ENCODE assay signal across 8 cellular contexts in genomic region chr1:26530898-26531598, GRCh38. TPM values are rescaled to one million over a fixed set of nuclear protein-coding genes. Genes with fewer than 3 reads are reported as not detected.
DNase-seq lines count a peak whose midpoint lies in the region; ATAC-seq and TF ChIP-seq lines count a peak whose summit lies in the region.

No MANE protein-coding gene starts in this region.

- ATAC-seq in GM18511 (IDR thresholded peaks at IDR 0.05; ENCODE audit: unreplicated experiment), result no peak

- TF ChIP-seq POLR2A in ovary (IDR thresholded peaks at IDR 0.05), result no peak

- intact Hi-C loops in ovary (cut with DNase I), result no loop called here

- TF ChIP-seq CTCF in HL-60 (IDR thresholded peaks at IDR 0.05; ENCODE audit: insufficient read depth, low read length), result peak; percentile 20
- TF ChIP-seq CTCF in choroid plexus epithelial cell (conservative IDR thresholded peaks at IDR 0.05; ENCODE audit: low read depth, low read length), result peak; percentile 30
- TF ChIP-seq CTCF in ovary (IDR thresholded peaks at IDR 0.05), result no peak

- no peak for TF ChIP-seq EP300 in ovary (IDR thresholded peaks at IDR 0.05)

- H3K27me3 ChIP-seq in HL-60 (ENCODE audit: insufficient read depth, poor library complexity, severe bottlenecking), result no peaks in the 10 kb centered on the region
- H3K27me3 ChIP-seq in NT2/D1 (ENCODE audit: insufficient read depth, insufficient read length), result no peaks in the 10 kb centered on the region
- no peaks in the 10 kb centered on the region for H3K27me3 ChIP-seq in mucosa of rectum (ENCODE audit: control insufficient read depth in 2 of 2, insufficient read depth in 2 of 2, low read length in 2 of 2)
- no peaks in the 10 kb centered on the region for H3K27me3 ChIP-seq in ovary

- H3K9me3 ChIP-seq in NT2/D1 (ENCODE audit: insufficient read depth, low read length) (no peaks in the 10 kb centered on the region), mucosa of rectum (ENCODE audit: control insufficient read depth in 2 of 2, low read length in 2 of 2) (no peaks in the 10 kb centered on the region), ovary (no peaks in the 10 kb centered on the region)

- H3K36me3 ChIP-seq in NT2/D1 (ENCODE audit: insufficient read depth, insufficient read length, low read length), result peaks cover 20% of the 10 kb centered on the region
- no peaks in the 10 kb centered on the region for H3K36me3 ChIP-seq in mucosa of rectum (ENCODE audit: control insufficient read depth in 2 of 2, insufficient read depth in 2 of 2, low read length in 2 of 2)
- H3K36me3 ChIP-seq in ovary, result no peaks in the 10 kb centered on the region

- WGBS in ovary, 3 donors, result 71 to 77% (median 74%) methylated on average over 9 of the region's 9 CpGs

- H3K9ac ChIP-seq in NT2/D1 (ENCODE audit: insufficient read length, low read depth) (peak overlapping the region; percentile 94), mucosa of rectum (ENCODE audit: low read depth in 1 of 2, low read length in 2 of 2) (peak overlapping the region; percentile 96 to 98)

- H3K27ac ChIP-seq in HL-60 (replicated peaks) (peak overlapping the region; percentile 48), mucosa of rectum (ENCODE audit: low read depth in 2 of 2, low read length in 2 of 2) (peak overlapping the region; percentile 96 to 97), ovary (no peak overlapping the region)

- peaks cover 18% of the 10 kb centered on the region for H3K4me1 ChIP-seq in NT2/D1 (ENCODE audit: insufficient read depth, insufficient read length)
- H3K4me1 ChIP-seq in mucosa of rectum (ENCODE audit: control insufficient read depth in 2 of 2, insufficient read depth in 2 of 2, low read length in 2 of 2), result peaks cover 49 to 56% of the 10 kb centered on the region in 2 donors
- H3K4me1 ChIP-seq in ovary (ENCODE audit: insufficient read depth), result no peaks in the 10 kb centered on the region

- DNase-seq in DMS79 (lab: John Stamatoyannopoulos, UW), result peak; percentile 90
- DNase-seq in HL-60 (ENCODE audit: low read depth in 1 of 2, low spot score in 1 of 2), result peak; percentile 61 to 74
- DNase-seq in NT2/D1 (ENCODE audit: low read depth, low spot score), result peak; percentile 94
- peak; percentile 48 for DNase-seq in choroid plexus epithelial cell (ENCODE audit: low read depth)
- DNase-seq in ovary, result no peak
- DNase-seq in nucleus accumbens (lab: John Stamatoyannopoulos, UW), result no peak

- peak overlapping the region; percentile 93 for H3K4me3 ChIP-seq in HL-60 (replicated peaks; ENCODE audit: insufficient read depth, low read length)
- H3K4me3 ChIP-seq in NT2/D1 (ENCODE audit: insufficient read length, low read depth), result peak overlapping the region; percentile 91
- H3K4me3 ChIP-seq in choroid plexus epithelial cell (ENCODE audit: low read depth, low read length), result no peak overlapping the region
- peak overlapping the region; percentile 92 to 98 for H3K4me3 ChIP-seq in mucosa of rectum (ENCODE audit: low read length in 2 of 2)
- no peak overlapping the region for H3K4me3 ChIP-seq in ovary

RNA-seq across cellular contexts. Expression of gene RPS6KA1, which starts 1.5 kb away (rescaled TPM):
- total RNA-seq in ovary, result 10 to 100 TPM in 1 of 7 donors, 1 to 10 TPM in 6; 3.2 to 18.8 (median 5.2) TPM
- polyA plus RNA-seq in ovary, result 10 to 100 TPM in 1 of 2 donors, 1 to 10 TPM in 1; 2.2 to 11.2 TPM

RNA-seq across cellular contexts. Expression of gene HMGN2, which starts 58.8 kb away (rescaled TPM):
- total RNA-seq in ovary, result 100 to 1,000 TPM; 199 to 504 (median 381) TPM
- 100 to 1,000 TPM; 608 to 609 TPM for polyA plus RNA-seq in ovary

Comparison
In these comparisons a context has a peak if more than half of its experiments do, and no peak if none do; other contexts are left out.
1. DNase-seq: peak in DMS79 (single experiment), HL-60 (2 of 2), NT2/D1 (single experiment) and choroid plexus epithelial cell (single experiment); none in ovary (0 of 5) and nucleus accumbens (0 of 56).
2. H3K27ac ChIP-seq: peak in HL-60 (single experiment) and mucosa of rectum (2 of 2); none in ovary (0 of 2).
3. H3K4me3 ChIP-seq: peak in HL-60 (single experiment), NT2/D1 (single experiment) and mucosa of rectum (2 of 2); none in choroid plexus epithelial cell (single experiment) and ovary (single experiment).
4. CTCF ChIP-seq: peak in HL-60 (single experiment) and choroid plexus epithelial cell (single experiment); none in ovary (0 of 3).